In genomic region chr14:79658224-79658623, GRCh38 we compare ENCODE assay signal across 19 cellular contexts.
"Had no signal": no experiment of that assay in that cellular context is flagged by ENCODE, and none has a peak within 500 bp of the region (broad histone marks: within the 10 kb centered on the region; RNA-seq: fewer than 3 reads in every experiment).

No MANE protein-coding gene starts in this region.

- DNase-seq: activated CD8-positive, alpha-beta memory T cell treated with anti-CD3 and anti-CD28 coated beads for 24 hours; activated CD8-positive, alpha-beta memory T cell treated with anti-CD3 and anti-CD28 coated beads, Interleukin-2, amount 50 U/mL, for 4 hours; activated T-cell treated with anti-CD3 and anti-CD28 coated beads, Interleukin-2, amount 50 U/mL, for 24 hours; adrenal gland; brain microvascular endothelial cell; dermis blood vessel endothelial cell; effector CD8-positive, alpha-beta T cell; foreskin keratinocyte; immature natural killer cell; left lung; naive B cell; occipital lobe; small intestine; stimulated activated CD4-positive, alpha-beta T cell treated with anti-CD3 and anti-CD28 coated beads, Interleukin-2, amount 100 ng/mL, for 24 hours; stimulated activated naive CD8-positive, alpha-beta T cell treated with anti-CD3 and anti-CD28 coated beads, Interleukin-15, amount 100 ng/mL, for 72 hours; uterus had no signal

- ATAC-seq: activated T-helper 17 cell treated with anti-CD3 and anti-CD28 coated beads, Interleukin-2, amount 50 U/mL, for 72 hours; foreskin keratinocyte; left lung; sciatic nerve; stimulated activated effector memory CD8-positive, alpha-beta T cell treated with anti-CD3 and anti-CD28 coated beads, Interleukin-12 subunit alpha, Interleukin-12 subunit beta, amount 100 ng/mL, for 72 hours; stimulated activated naive CD8-positive, alpha-beta T cell treated with anti-CD3 and anti-CD28 coated beads, Interleukin-15, amount 100 ng/mL, for 72 hours had no signal
